Comparison of ENCODE assay signal across 1 cellular context in genomic region chr1:181318858-181319235, GRCh38.
TF ChIP-seq lines count a peak whose summit lies in the region.

No MANE protein-coding gene starts in this region.

TF ChIP-seq in H1, 55 proteins besides CTCF, POLR2A, EP300 and RAD21:
- TF ChIP-seq, protein P1, sequence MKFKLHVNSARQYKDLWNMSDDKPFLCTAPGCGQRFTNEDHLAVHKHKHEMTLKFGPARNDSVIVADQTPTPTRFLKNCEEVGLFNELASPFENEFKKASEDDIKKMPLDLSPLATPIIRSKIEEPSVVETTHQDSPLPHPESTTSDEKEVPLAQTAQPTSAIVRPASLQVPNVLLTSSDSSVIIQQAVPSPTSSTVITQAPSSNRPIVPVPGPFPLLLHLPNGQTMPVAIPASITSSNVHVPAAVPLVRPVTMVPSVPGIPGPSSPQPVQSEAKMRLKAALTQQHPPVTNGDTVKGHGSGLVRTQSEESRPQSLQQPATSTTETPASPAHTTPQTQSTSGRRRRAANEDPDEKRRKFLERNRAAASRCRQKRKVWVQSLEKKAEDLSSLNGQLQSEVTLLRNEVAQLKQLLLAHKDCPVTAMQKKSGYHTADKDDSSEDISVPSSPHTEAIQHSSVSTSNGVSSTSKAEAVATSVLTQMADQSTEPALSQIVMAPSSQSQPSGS (IDR thresholded peaks at IDR 0.05; ENCODE audit: low read length), result no peak
- TF ChIP-seq CBX5 (IDR thresholded peaks at IDR 0.05; ENCODE audit: low read depth, low read length) (no peak), SIX5 (IDR thresholded peaks at IDR 0.05; ENCODE audit: low read depth, low read length) (no peak), SIRT6 (IDR thresholded peaks at IDR 0.05; ENCODE audit: low read length) (no peak), EZH2 (IDR thresholded peaks at IDR 0.05; ENCODE audit: low read depth, low read length, severe bottlenecking) (peak; percentile 67), SUZ12 (IDR thresholded peaks at IDR 0.05; ENCODE audit: low read length) (peak; percentile 92; the same call in 1 of the 2 replicates), CBX8 (IDR thresholded peaks at IDR 0.05; ENCODE audit: borderline replicate concordance, low read depth, low read length) (no peak), KDM1A (IDR thresholded peaks at IDR 0.05; ENCODE audit: borderline replicate concordance, low read length) (no peak), RNF2 (IDR thresholded peaks at IDR 0.05; ENCODE audit: borderline replicate concordance, low read depth, low read length, missing control alignments, poor library complexity, severe bottlenecking) (peak; percentile 9)
